In genomic region chr7:45039106-45039505, GRCh38 we compare ENCODE assay signal across 18 cellular contexts. TPM values are rescaled to one million over a fixed set of nuclear protein-coding genes. Genes with fewer than 3 reads are reported as not detected.
DNase-seq lines count a peak whose midpoint lies in the region; ATAC-seq and TF ChIP-seq lines count a peak whose summit lies in the region.
"Had no signal": no experiment of that assay in that cellular context is flagged by ENCODE, and none has a peak within 500 bp of the region (broad histone marks: within the 10 kb centered on the region; RNA-seq: fewer than 3 reads in every experiment).

No MANE protein-coding gene starts in this region.

- H3K36me3 ChIP-seq in PC-9 (ENCODE audit: low read depth) = no peaks in the 10 kb centered on the region
- peaks cover 3 to 57% of the 10 kb centered on the region in 2 donors for H3K36me3 ChIP-seq in psoas muscle (ENCODE audit: insufficient read depth in 1 of 2, low read depth in 1 of 2)
- H3K36me3 ChIP-seq: uterus had no signal

- H3K4me2 ChIP-seq in PC-9 = no peak overlapping the region

- no peak overlapping the region for H3K4me3 ChIP-seq in PC-9
- no peak overlapping the region for H3K4me3 ChIP-seq in psoas muscle
- H3K4me3 ChIP-seq: adrenal gland, uterus had no signal

- H3K4me1 Mint-ChIP-seq in stimulated activated naive CD8-positive, alpha-beta T cell treated with anti-CD3 and anti-CD28 coated beads, Interleukin-15, Interleukin-2, amounts not matched to agents 100 ng/mL and 50 ng/mL, for 24 hours (ENCODE audit: low read depth) = peaks cover 72% of the 10 kb centered on the region
- H3K4me1 Mint-ChIP-seq in stimulated activated naive CD8-positive, alpha-beta T cell treated with anti-CD3 and anti-CD28 coated beads, Interleukin-15, amount 100 ng/mL, for 72 hours = peaks cover 89% of the 10 kb centered on the region
- H3K4me1 Mint-ChIP-seq in activated T-helper 17 cell treated with anti-CD3 and anti-CD28 coated beads, Interleukin-2, amount 50 U/mL, for 72 hours = peaks cover 40% of the 10 kb centered on the region
- H3K4me1 Mint-ChIP-seq in immature natural killer cell = peaks cover 57 to 86% of the 10 kb centered on the region in 2 donors

- no peaks in the 10 kb centered on the region; the same call in 1 of the 2 replicates for H3K79me2 ChIP-seq in PC-9 (ENCODE audit: low read depth)

- no peaks in the 10 kb centered on the region for H3F3A ChIP-seq in PC-9 (ENCODE audit: insufficient read depth, low read depth)

- no peak overlapping the region for H3K4me3 Mint-ChIP-seq in stimulated activated naive CD8-positive, alpha-beta T cell treated with anti-CD3 and anti-CD28 coated beads, Interleukin-15, Interleukin-2, amounts not matched to agents 100 ng/mL and 50 ng/mL, for 24 hours
- H3K4me3 Mint-ChIP-seq in stimulated activated naive CD8-positive, alpha-beta T cell treated with anti-CD3 and anti-CD28 coated beads, Interleukin-15, amount 100 ng/mL, for 72 hours = no peak overlapping the region
- H3K4me3 Mint-ChIP-seq in activated T-helper 17 cell treated with anti-CD3 and anti-CD28 coated beads, Interleukin-2, amount 50 U/mL, for 72 hours = no peak overlapping the region
- H3K4me3 Mint-ChIP-seq in immature natural killer cell = peak overlapping the region in 1 of 5 donors; percentile 2
- H3K4me3 Mint-ChIP-seq: T-helper 1 cell treated with Interleukin-12 subunit alpha and Interleukin-12 subunit beta and Interleukin-4 antibody, amounts not matched to agents 30 μg/mL and 1 μg/mL, for 36 hours had no signal

- ATAC-seq in stimulated activated naive CD8-positive, alpha-beta T cell treated with anti-CD3 and anti-CD28 coated beads, Interleukin-15, amount 100 ng/mL, for 72 hours = no peak
- ATAC-seq in activated T-helper 17 cell treated with anti-CD3 and anti-CD28 coated beads, Interleukin-2, amount 50 U/mL, for 72 hours (replicated peaks) = no peak
- ATAC-seq in HG03025 (IDR thresholded peaks at IDR 0.05; ENCODE audit: low FRiP score, unreplicated experiment) (no peak), HG03135 (IDR thresholded peaks at IDR 0.05; ENCODE audit: unreplicated experiment) (no peak), psoas muscle (no peak)
- ATAC-seq: left ventricle myocardium superior had no signal

- CTCF ChIA-PET in PC-9 (lab: Charles Lee) = interaction anchor here (0.7 kb wide), 1 partner anchor 65 kb away, joined by 4 read pairs; no protein-coding TSS in a partner anchor

- no peaks in the 10 kb centered on the region for H4K20me1 ChIP-seq in PC-9 (ENCODE audit: insufficient read depth)

- H2AFZ ChIP-seq in PC-9 = no peak overlapping the region

- no peak overlapping the region for H3K27ac ChIP-seq in PC-9
- H3K27ac ChIP-seq in psoas muscle = no peak overlapping the region
- H3K27ac ChIP-seq: adrenal gland, C4-2B, epithelial cell of prostate, uterus had no signal

- no peaks in the 10 kb centered on the region for H3K9me3 Mint-ChIP-seq in stimulated activated naive CD8-positive, alpha-beta T cell treated with anti-CD3 and anti-CD28 coated beads, Interleukin-15, Interleukin-2, amounts not matched to agents 100 ng/mL and 50 ng/mL, for 24 hours
- H3K9me3 Mint-ChIP-seq in stimulated activated naive CD8-positive, alpha-beta T cell treated with anti-CD3 and anti-CD28 coated beads, Interleukin-15, amount 100 ng/mL, for 72 hours = no peaks in the 10 kb centered on the region
- no peaks in the 10 kb centered on the region for H3K9me3 Mint-ChIP-seq in activated T-helper 17 cell treated with anti-CD3 and anti-CD28 coated beads, Interleukin-2, amount 50 U/mL, for 72 hours
- H3K9me3 Mint-ChIP-seq in immature natural killer cell = no peaks in the 10 kb centered on the region
- H3K9me3 Mint-ChIP-seq: T-helper 1 cell treated with Interleukin-12 subunit alpha and Interleukin-12 subunit beta and Interleukin-4 antibody, amounts not matched to agents 30 μg/mL and 1 μg/mL, for 36 hours had no signal

- H3K9me2 ChIP-seq in PC-9 (ENCODE audit: insufficient read depth) = no peaks in the 10 kb centered on the region

- H3K9me3 ChIP-seq in PC-9 (ENCODE audit: insufficient read depth, low read depth) (no peaks in the 10 kb centered on the region), psoas muscle (no peaks in the 10 kb centered on the region)
- H3K9me3 ChIP-seq: adrenal gland, uterus had no signal

- H3K4me1 ChIP-seq in PC-9 (replicated peaks; ENCODE audit: insufficient read depth) (no peaks in the 10 kb centered on the region), psoas muscle (peaks cover 4% of the 10 kb centered on the region)
- H3K4me1 ChIP-seq: uterus had no signal

- peak overlapping the region; percentile 5 for H3K27ac Mint-ChIP-seq in stimulated activated naive CD8-positive, alpha-beta T cell treated with anti-CD3 and anti-CD28 coated beads, Interleukin-15, Interleukin-2, amounts not matched to agents 100 ng/mL and 50 ng/mL, for 24 hours
- peak overlapping the region in 1 of 2 donors; percentile 78 for H3K27ac Mint-ChIP-seq in stimulated activated naive CD8-positive, alpha-beta T cell treated with anti-CD3 and anti-CD28 coated beads, Interleukin-15, amount 100 ng/mL, for 72 hours
- peak overlapping the region; percentile 82 for H3K27ac Mint-ChIP-seq in activated T-helper 17 cell treated with anti-CD3 and anti-CD28 coated beads, Interleukin-2, amount 50 U/mL, for 72 hours
- H3K27ac Mint-ChIP-seq in immature natural killer cell = peak overlapping the region; percentile 53 to 93 (median 75)
- H3K27ac Mint-ChIP-seq: T-helper 1 cell treated with Interleukin-12 subunit alpha and Interleukin-12 subunit beta and Interleukin-4 antibody, amounts not matched to agents 30 μg/mL and 1 μg/mL, for 36 hours had no signal

- 88 to 93% (median 92%) methylated on average over 5 of the region's 5 CpGs for WGBS in psoas muscle, 3 donors

- H3K27me3 ChIP-seq in PC-9 (ENCODE audit: insufficient read depth, low read depth) (no peaks in the 10 kb centered on the region), psoas muscle (ENCODE audit: insufficient read depth in 3 of 3, low read length in 2 of 3) (no peaks in the 10 kb centered on the region)
- H3K27me3 ChIP-seq: adrenal gland, uterus had no signal

- TF ChIP-seq CTCF in PC-9 (conservative IDR thresholded peaks at IDR 0.05) (no peak), psoas muscle (IDR thresholded peaks at IDR 0.05) (no peak)

- POLR2A ChIA-PET in PC-9 (lab: Charles Lee; ENCODE audit: unreplicated experiment) = no interaction called here

- H3K36me3 Mint-ChIP-seq in stimulated activated naive CD8-positive, alpha-beta T cell treated with anti-CD3 and anti-CD28 coated beads, Interleukin-15, Interleukin-2, amounts not matched to agents 100 ng/mL and 50 ng/mL, for 24 hours (ENCODE audit: low read depth) = peaks cover 55% of the 10 kb centered on the region
- H3K36me3 Mint-ChIP-seq in activated T-helper 17 cell treated with anti-CD3 and anti-CD28 coated beads, Interleukin-2, amount 50 U/mL, for 72 hours (ENCODE audit: low read depth) = peaks cover 77% of the 10 kb centered on the region
- H3K36me3 Mint-ChIP-seq in immature natural killer cell = peaks cover 7 to 48% (median 32%) of the 10 kb centered on the region in 3 donors

- intact Hi-C loops in PC-9 (cut with micrococcal nuclease; ENCODE audit: unreplicated experiment) = no loop called here
- intact Hi-C loops in psoas muscle (cut with DNase I) = no loop called here

- H3K27me3 Mint-ChIP-seq in stimulated activated naive CD8-positive, alpha-beta T cell treated with anti-CD3 and anti-CD28 coated beads, Interleukin-15, Interleukin-2, amounts not matched to agents 100 ng/mL and 50 ng/mL, for 24 hours = no peaks in the 10 kb centered on the region
- H3K27me3 Mint-ChIP-seq in stimulated activated naive CD8-positive, alpha-beta T cell treated with anti-CD3 and anti-CD28 coated beads, Interleukin-15, amount 100 ng/mL, for 72 hours = no peaks in the 10 kb centered on the region
- H3K27me3 Mint-ChIP-seq in activated T-helper 17 cell treated with anti-CD3 and anti-CD28 coated beads, Interleukin-2, amount 50 U/mL, for 72 hours = no peaks in the 10 kb centered on the region
- H3K27me3 Mint-ChIP-seq in immature natural killer cell (ENCODE audit: low read depth in 3 of 3) = peaks cover 0 to 5% (median 0%) of the 10 kb centered on the region in 3 donors
- H3K27me3 Mint-ChIP-seq: progenitor cell of endocrine pancreas had no signal

- BruUV-seq in PC-9 (replicated peaks; lab: Mats Ljungman, UMichigan) = no TSS peak

- DNase-seq in stimulated activated naive CD8-positive, alpha-beta T cell treated with anti-CD3 and anti-CD28 coated beads, Interleukin-15, amount 100 ng/mL, for 72 hours = no peak
- DNase-seq in immature natural killer cell (no peak), PC-9 (no peak), psoas muscle (no peak)
- DNase-seq: GOT3, left ventricle myocardium superior, NCI-H2081, NCI-H446 treated with DMSO at 0.1 percent for 48 hours, uterus had no signal

RNA-seq across cellular contexts. Expression of gene CCM2, which starts 39.1 kb away (rescaled TPM):
- 10 to 100 TPM; 69.8 to 79.3 TPM for total RNA-seq in activated T-helper 17 cell treated with anti-CD3 and anti-CD28 coated beads, Interleukin-2, amount 50 U/mL, for 72 hours
- polyA plus RNA-seq in immature natural killer cell (100 to 1,000 TPM in 2 of 3 donors, 10 to 100 TPM in 1; 60.4 to 120 (median 103) TPM), psoas muscle (100 to 1,000 TPM in 1 of 3 donors, 10 to 100 TPM in 2; 57.6 to 110 (median 76.5) TPM)
- total RNA-seq in PC-9 (2021) (48.1 and 54.2 TPM in 2 replicates), psoas muscle (10 to 100 TPM; 33.3 to 49.9 (median 42.2) TPM)

RNA-seq across cellular contexts. Expression of gene NACAD, which starts 49.7 kb away (rescaled TPM):
- total RNA-seq in activated T-helper 17 cell treated with anti-CD3 and anti-CD28 coated beads, Interleukin-2, amount 50 U/mL, for 72 hours = 1 to 10 TPM in 1 of 2 donors, under 1 TPM in 1; 0.71 to 1.3 TPM
- polyA plus RNA-seq in immature natural killer cell (under 1 TPM in 2 of 3 donors, not detected in 1; 0.26 to 0.65 TPM), psoas muscle (under 1 TPM; 0.23 to 0.51 (median 0.33) TPM)
- total RNA-seq in PC-9 (2021) (0.15 and 0.24 TPM in 2 replicates), psoas muscle (1 to 10 TPM; 1.1 to 1.4 (median 1.2) TPM)
